ENCODE assay signal across 8 cellular contexts in the genomic region with DNA sequence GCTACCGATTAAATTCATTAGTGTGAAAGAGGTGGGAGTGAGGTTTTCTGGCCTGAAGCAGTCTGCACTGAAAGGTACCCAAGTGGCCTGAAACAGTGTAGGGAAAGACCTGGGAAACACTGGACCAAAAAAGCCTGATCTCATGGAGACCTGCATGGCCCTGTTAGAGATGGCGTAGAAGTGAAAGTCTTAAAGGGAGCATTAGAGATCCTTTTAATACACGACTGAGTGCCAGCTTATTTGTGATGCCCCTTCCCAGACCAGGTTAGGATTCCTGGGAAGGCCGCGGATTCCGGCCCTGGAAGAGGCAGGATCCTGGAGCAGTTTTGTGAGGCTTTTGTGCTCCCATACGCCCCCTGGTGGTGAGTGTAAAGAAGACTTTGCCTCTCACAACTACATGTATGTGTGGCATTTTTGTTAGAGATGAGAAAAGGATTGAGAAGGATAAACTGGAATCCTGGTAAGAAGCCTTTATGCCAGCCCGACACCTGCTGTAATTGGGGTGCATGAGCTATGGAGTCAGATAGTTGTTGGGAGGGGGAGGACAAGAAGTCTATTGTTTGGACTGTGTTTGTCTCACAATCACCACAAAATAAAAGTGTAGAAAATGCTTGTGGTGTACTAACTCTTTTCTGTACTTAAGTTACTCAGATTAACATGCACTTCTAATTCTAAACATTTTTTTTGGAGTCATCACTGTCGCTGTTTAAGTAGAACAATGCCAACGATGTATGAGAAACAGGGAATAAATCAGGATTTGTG. TPM values are rescaled to one million over a fixed set of nuclear protein-coding genes. Genes with fewer than 3 reads are reported as not detected.
DNase-seq lines count a peak whose midpoint lies in the region; ATAC-seq and TF ChIP-seq lines count a peak whose summit lies in the region.

No MANE protein-coding gene starts in this region.

- peaks cover 60% of the 10 kb centered on the region for H3K36me3 ChIP-seq in OCI-LY3 (replicated peaks; ENCODE audit: low read depth, low read length)

- H3K4me3 ChIP-seq in OCI-LY3 (ENCODE audit: low read length) = peak overlapping the region; percentile 54

- DNase-seq in ELR (ENCODE audit: low read depth) (peak; percentile 74), HPDE6-E6E7 (ENCODE audit: extremely low spot score) (peak; percentile 29), fibroblast of gingiva (ENCODE audit: low read depth) (peak; percentile 63), stromal cell of bone marrow (ENCODE audit: low read depth) (peak; percentile 68), DMS79 (lab: John Stamatoyannopoulos, UW) (no peak)
- DNase-seq in activated T-cell treated with anti-CD3 and anti-CD28 coated beads, Interleukin-2, amount 50 U/mL, for 4 hours = peak; percentile 65

- peak overlapping the region; percentile 87 for H3K27ac ChIP-seq in OCI-LY3 (ENCODE audit: low read length)

- H3K27me3 Mint-ChIP-seq in activated T-cell treated with anti-CD3 and anti-CD28 coated beads, Interleukin-2, amount 50 U/mL, for 4 hours (ENCODE audit: low read depth) = no peaks in the 10 kb centered on the region
- peaks cover 4% of the 10 kb centered on the region for H3K27me3 Mint-ChIP-seq in nephron (ENCODE audit: low read depth)

- peaks cover 52% of the 10 kb centered on the region for H3K4me1 ChIP-seq in OCI-LY3 (ENCODE audit: low read length)

- H4K20me1 ChIP-seq in OCI-LY3 (ENCODE audit: insufficient read depth, low read length) = 0 out of 2 replicates have a peak, but pooled peaks cover 5% of the 10 kb centered on the region

- peak overlapping the region in 1 of 3 experiments; percentile 20 for H3K27ac Mint-ChIP-seq in nephron

- peak overlapping the region; percentile 78 for H3K4me2 ChIP-seq in OCI-LY3 (ENCODE audit: low read length)

- TF ChIP-seq CTCF in OCI-LY3 (IDR thresholded peaks at IDR 0.05; ENCODE audit: low read depth, low read length) (peak; percentile 91), nephron (IDR thresholded peaks at IDR 0.05; ENCODE audit: unreplicated experiment in 3 of 3) (peak; percentile 82 to 87 (median 85))

- H3K27me3 ChIP-seq in OCI-LY3 (ENCODE audit: low read depth, low read length) = no peaks in the 10 kb centered on the region

- H2AFZ ChIP-seq in OCI-LY3 (ENCODE audit: low read depth, low read length) = no peak overlapping the region

- no peak for ATAC-seq in activated T-cell treated with anti-CD3 and anti-CD28 coated beads, Interleukin-2, amount 50 U/mL, for 4 hours

- H3K36me3 Mint-ChIP-seq in activated T-cell treated with anti-CD3 and anti-CD28 coated beads, Interleukin-2, amount 50 U/mL, for 4 hours (ENCODE audit: insufficient read depth) = peaks cover 43% of the 10 kb centered on the region
- peaks cover 52% of the 10 kb centered on the region for H3K36me3 Mint-ChIP-seq in nephron (ENCODE audit: low read depth)

- no peaks in the 10 kb centered on the region for H3K9me3 Mint-ChIP-seq in activated T-cell treated with anti-CD3 and anti-CD28 coated beads, Interleukin-2, amount 50 U/mL, for 4 hours
- H3K9me3 Mint-ChIP-seq in nephron = no peaks in the 10 kb centered on the region

- no peak overlapping the region for H3K4me3 Mint-ChIP-seq in activated T-cell treated with anti-CD3 and anti-CD28 coated beads, Interleukin-2, amount 50 U/mL, for 4 hours
- no peak overlapping the region for H3K4me3 Mint-ChIP-seq in nephron

- peaks cover 37% of the 10 kb centered on the region for H3K4me1 Mint-ChIP-seq in activated T-cell treated with anti-CD3 and anti-CD28 coated beads, Interleukin-2, amount 50 U/mL, for 4 hours (ENCODE audit: low read depth)
- peaks cover 40% of the 10 kb centered on the region for H3K4me1 Mint-ChIP-seq in nephron

- peaks cover 16% of the 10 kb centered on the region for H3K79me2 ChIP-seq in OCI-LY3 (ENCODE audit: low read length)

- H3K9me3 ChIP-seq in OCI-LY3 (ENCODE audit: insufficient read depth, low read length) = no peaks in the 10 kb centered on the region

- H3K9ac ChIP-seq in OCI-LY3 (ENCODE audit: low read length) = peak overlapping the region; percentile 45; the same call in 1 of the 2 replicates

RNA-seq across cellular contexts. Expression of a gene that starts 54.0 kb away (rescaled TPM):
- 10 to 100 TPM; 30.0 to 40.5 (median 39.1) TPM for total RNA-seq in activated T-cell treated with anti-CD3 and anti-CD28 coated beads, Interleukin-2, amount 50 U/mL, for 4 hours
